Comparison of ENCODE assay signal across 19 cellular contexts in the genomic region with DNA sequence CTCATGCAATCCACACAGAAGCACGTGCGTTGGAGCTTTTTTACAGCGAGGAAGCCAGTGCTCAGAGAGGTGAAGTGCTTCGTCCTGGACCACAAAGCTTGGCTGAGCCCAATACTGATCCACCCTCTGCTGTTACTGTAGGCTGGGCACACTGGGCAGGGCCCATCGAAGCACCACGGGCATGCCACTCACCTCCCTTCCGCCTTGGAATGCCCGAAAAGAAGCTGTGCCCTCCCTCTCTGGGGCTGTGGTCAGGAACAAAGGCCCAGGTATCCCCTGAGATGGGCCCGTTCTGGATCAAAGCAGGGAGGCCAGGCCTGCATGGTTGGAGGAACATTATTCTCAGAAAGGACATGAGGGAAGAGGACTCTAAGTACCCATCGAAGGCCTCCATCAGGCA.
"Had no signal": no experiment of that assay in that cellular context is flagged by ENCODE, and none has a peak within 500 bp of the region (broad histone marks: within the 10 kb centered on the region; RNA-seq: fewer than 3 reads in every experiment).

No MANE protein-coding gene starts in this region.

- DNase-seq: KBM-7, NCI-H1092, NCI-H1105 treated with DMSO at 0.1 percent for 48 hours, NCI-H1417 treated with DMSO at 0.1 percent for 48 hours, NCI-H146, NCI-H1694 treated with DMSO at 0.1 percent for 48 hours, NCI-H1930, NCI-H2081, NCI-H2107, NCI-H226, NCI-H446, NCI-H510A, NCI-H524 treated with DMSO at 0.1 percent for 48 hours, NCI-H69, NCI-H774, RPMI8226, SHP77, SK-N-SH, SW 1271 had no signal

- H3K9ac ChIP-seq: SK-N-SH had no signal

- H3K4me2 ChIP-seq: SK-N-SH had no signal

- H3K9me3 ChIP-seq: SK-N-SH had no signal
